In genomic region chr11:116539211-116539610, GRCh38 we compare ENCODE assay signal across 28 cellular contexts.
"Had no signal": no experiment of that assay in that cellular context is flagged by ENCODE, and none has a peak within 500 bp of the region (broad histone marks: within the 10 kb centered on the region; RNA-seq: fewer than 3 reads in every experiment).

No MANE protein-coding gene starts in this region.

- DNase-seq: naive B cell; naive thymus-derived CD8-positive, alpha-beta T cell; nephron progenitor cell; nucleus accumbens; pancreas; psoas muscle; right cardiac atrium; small intestine; stimulated activated CD4-positive, alpha-beta T cell treated with anti-CD3 and anti-CD28 coated beads, Interleukin-15, amount 100 ng/mL, for 24 hours; stimulated activated CD4-positive, alpha-beta T cell treated with anti-CD3 and anti-CD28 coated beads, Interleukin-2, amount 100 ng/mL, for 24 hours; stimulated activated CD4-positive, alpha-beta T cell treated with anti-CD3 and anti-CD28 coated beads, Interleukin-2, amount 100 ng/mL, for 48 hours; stimulated activated CD4-positive, alpha-beta T cell treated with anti-CD3 and anti-CD28 coated beads, Interleukin-4, amount 100 ng/mL, for 24 hours; stimulated activated naive B cell treated with anti-CD40 and anti-IgM and Interleukin-4, amounts not matched to agents 10 μg/mL and 1 μg/mL and 100 μg/mL, for 72 hours; stimulated activated naive CD4-positive, alpha-beta T cell treated with Interleukin-2 at 50 U/mL for 16 hours; thyroid gland; trophoblast cell; uterus had no signal

- H3K36me3 ChIP-seq: neutrophil, pancreas, right lobe of liver, stomach, thoracic aorta, thyroid gland, tibial nerve, upper lobe of left lung, uterus had no signal

- H3K27me3 ChIP-seq: pancreas, right lobe of liver, thyroid gland, upper lobe of left lung, uterus had no signal

- H3K9me3 Mint-ChIP-seq: naive B cell; natural killer cell treated with Interleukin-12 subunit alpha and Interleukin-12 subunit beta and Interleukin-15 and Interleukin-18, amount 100 ng/mL, for 72 hours; neural crest cell; stimulated activated effector memory CD8-positive, alpha-beta T cell treated with anti-CD3 and anti-CD28 coated beads, Interleukin-12 subunit alpha, Interleukin-12 subunit beta, amount 100 ng/mL, for 72 hours; stimulated activated naive CD8-positive, alpha-beta T cell treated with anti-CD3 and anti-CD28 coated beads, Interleukin-15, Interleukin-2, amounts not matched to agents 100 ng/mL and 50 ng/mL, for 24 hours had no signal

- H3K9me3 ChIP-seq: neutrophil, pancreas, psoas muscle, right lobe of liver, thoracic aorta, thyroid gland, upper lobe of left lung, uterus had no signal

- H3K4me3 Mint-ChIP-seq: naive B cell; naive thymus-derived CD8-positive, alpha-beta T cell; natural killer cell treated with Interleukin-12 subunit alpha and Interleukin-12 subunit beta and Interleukin-15 and Interleukin-18, amount 100 ng/mL, for 72 hours; nephron progenitor cell; neural crest cell; stimulated activated effector memory CD8-positive, alpha-beta T cell treated with anti-CD3 and anti-CD28 coated beads, Interleukin-12 subunit alpha, Interleukin-12 subunit beta, amount 100 ng/mL, for 72 hours; stimulated activated naive B cell treated with anti-CD40 and anti-IgM and Interleukin-4, amounts not matched to agents 10 μg/mL and 1 μg/mL and 100 μg/mL, for 72 hours; stimulated activated naive CD8-positive, alpha-beta T cell treated with anti-CD3 and anti-CD28 coated beads, Interleukin-15, Interleukin-2, amounts not matched to agents 100 ng/mL and 50 ng/mL, for 24 hours had no signal

- H3K36me3 Mint-ChIP-seq: naive B cell; naive thymus-derived CD8-positive, alpha-beta T cell; natural killer cell treated with Interleukin-12 subunit alpha and Interleukin-12 subunit beta and Interleukin-15 and Interleukin-18, amount 100 ng/mL, for 72 hours; stimulated activated effector memory CD8-positive, alpha-beta T cell treated with anti-CD3 and anti-CD28 coated beads, Interleukin-12 subunit alpha, Interleukin-12 subunit beta, amount 100 ng/mL, for 72 hours; stimulated activated naive B cell treated with anti-CD40 and anti-IgM and Interleukin-4, amounts not matched to agents 10 μg/mL and 1 μg/mL and 100 μg/mL, for 72 hours had no signal

- H3K4me1 Mint-ChIP-seq: naive B cell; stimulated activated effector memory CD8-positive, alpha-beta T cell treated with anti-CD3 and anti-CD28 coated beads, Interleukin-12 subunit alpha, Interleukin-12 subunit beta, amount 100 ng/mL, for 72 hours; stimulated activated naive B cell treated with anti-CD40 and anti-IgM and Interleukin-4, amounts not matched to agents 10 μg/mL and 1 μg/mL and 100 μg/mL, for 72 hours had no signal

- H3K27ac Mint-ChIP-seq: naive thymus-derived CD8-positive, alpha-beta T cell; natural killer cell treated with Interleukin-12 subunit alpha and Interleukin-12 subunit beta and Interleukin-15 and Interleukin-18, amount 100 ng/mL, for 72 hours; nephron progenitor cell; progenitor cell of endocrine pancreas; stimulated activated effector memory CD8-positive, alpha-beta T cell treated with anti-CD3 and anti-CD28 coated beads, Interleukin-12 subunit alpha, Interleukin-12 subunit beta, amount 100 ng/mL, for 72 hours; stimulated activated naive B cell treated with anti-CD40 and anti-IgM and Interleukin-4, amounts not matched to agents 10 μg/mL and 1 μg/mL and 100 μg/mL, for 72 hours; stimulated activated naive CD8-positive, alpha-beta T cell treated with anti-CD3 and anti-CD28 coated beads, Interleukin-15, Interleukin-2, amounts not matched to agents 100 ng/mL and 50 ng/mL, for 24 hours had no signal

- H3K27ac ChIP-seq: neutrophil, pancreas, psoas muscle, right lobe of liver, stomach, thoracic aorta, thyroid gland, tibial nerve, upper lobe of left lung, uterus had no signal

- H3K4me1 ChIP-seq: pancreas, psoas muscle, right lobe of liver, stomach, thyroid gland, tibial nerve, upper lobe of left lung, uterus had no signal

- H3K4me3 ChIP-seq: pancreas, psoas muscle, right lobe of liver, stomach, thoracic aorta, thyroid gland, tibial nerve, upper lobe of left lung, uterus had no signal
